18 cellular contexts compared by ENCODE assay signal in genomic region chr10:121243899-121244241, GRCh38.
DNase-seq lines count a peak whose midpoint lies in the region; ATAC-seq and TF ChIP-seq lines count a peak whose summit lies in the region.
"Had no signal": no experiment of that assay in that cellular context is flagged by ENCODE, and none has a peak within 500 bp of the region (broad histone marks: within the 10 kb centered on the region; RNA-seq: fewer than 3 reads in every experiment).

No MANE protein-coding gene starts in this region.

- 44% methylated on average over 1 of the region's 1 CpG for WGBS in hepatocyte (ENCODE audit: low lambda C conversion rate, missing lambda C conversion rate)

- no peaks in the 10 kb centered on the region for H3K9me2 ChIP-seq in hepatocyte (replicated peaks; ENCODE audit: insufficient read depth)
- H3K9me2 ChIP-seq: SK-N-SH had no signal

- peaks cover 0 to 7% of the 10 kb centered on the region in 2 donors for H3K27me3 Mint-ChIP-seq in natural killer cell (ENCODE audit: low read depth in 2 of 2)

- intact Hi-C loops in A673 (cut with micrococcal nuclease; ENCODE audit: unreplicated experiment) (no loop called here), natural killer cell (cut with micrococcal nuclease) (no loop called here)

- H2AFZ ChIP-seq in hepatocyte = no peak overlapping the region

- H3K27me3 ChIP-seq in A673 (replicated peaks; ENCODE audit: insufficient read depth, low read depth, low read length, poor library complexity) (no peaks in the 10 kb centered on the region), hepatocyte (no peaks in the 10 kb centered on the region)
- H3K27me3 ChIP-seq in BLaER1 treated with 17β-estradiol and CSF1 and Interleukin-3, amounts not matched to agents 10 nM and 100 nM = no peaks in the 10 kb centered on the region
- H3K27me3 ChIP-seq: MG63 had no signal

- TF ChIP-seq CTCF in A673 (conservative IDR thresholded peaks at IDR 0.05; ENCODE audit: low read depth, low read length) = no peak
- no peak for TF ChIP-seq CTCF in hepatocyte (IDR thresholded peaks at IDR 0.05; ENCODE audit: poor library complexity)
- TF ChIP-seq CTCF in natural killer cell (IDR thresholded peaks at IDR 0.05) = no peak

- H3K4me1 Mint-ChIP-seq in natural killer cell = no peaks in the 10 kb centered on the region

- no peak overlapping the region for H3K4me3 Mint-ChIP-seq in natural killer cell

- H3K36me3 Mint-ChIP-seq in natural killer cell = no peaks in the 10 kb centered on the region

- H3K36me3 ChIP-seq in A673 (ENCODE audit: insufficient read depth, low read length, poor library complexity, severe bottlenecking) = no peaks in the 10 kb centered on the region
- H3K36me3 ChIP-seq in BLaER1 treated with 17β-estradiol and CSF1 and Interleukin-3, amounts not matched to agents 10 nM and 100 nM = no peaks in the 10 kb centered on the region
- H3K36me3 ChIP-seq in hepatocyte (replicated peaks; ENCODE audit: insufficient read depth, low read depth) = no peaks in the 10 kb centered on the region
- H3K36me3 ChIP-seq: MG63 had no signal

- H3K4me3 ChIP-seq in A673 (ENCODE audit: low read depth, low read length, poor library complexity, severe bottlenecking) (no peak overlapping the region), hepatocyte (no peak overlapping the region)
- no peak overlapping the region for H3K4me3 ChIP-seq in BLaER1 treated with 17β-estradiol and CSF1 and Interleukin-3, amounts not matched to agents 10 nM and 100 nM
- H3K4me3 ChIP-seq: MG63 had no signal

- POLR2A ChIA-PET in A673 (lab: Charles Lee; ENCODE audit: low non-redundant PET) = no interaction called here

- no peaks in the 10 kb centered on the region for H4K20me1 ChIP-seq in BLaER1 treated with 17β-estradiol and CSF1 and Interleukin-3, amounts not matched to agents 10 nM and 100 nM
- no peaks in the 10 kb centered on the region for H4K20me1 ChIP-seq in hepatocyte (ENCODE audit: insufficient read depth, poor library complexity, severe bottlenecking)

- CTCF ChIA-PET in A673 (lab: Charles Lee) = no interaction called here

- H3K27ac ChIP-seq in A673 (ENCODE audit: low read depth, low read length, poor library complexity, severe bottlenecking) (peak overlapping the region; percentile 35), hepatocyte (peak overlapping the region; percentile 73)
- peak overlapping the region in 3 of 11 experiments; percentile 46 to 66 (median 61); a peak in 6 of 22 replicates for H3K27ac ChIP-seq in BLaER1 treated with 17β-estradiol and CSF1 and Interleukin-3, amounts not matched to agents 10 nM and 100 nM

- no peak overlapping the region for H3K9ac ChIP-seq in BLaER1 treated with 17β-estradiol and CSF1 and Interleukin-3, amounts not matched to agents 10 nM and 100 nM
- H3K9ac ChIP-seq: SK-N-SH had no signal

- H3K4me2 ChIP-seq in BLaER1 treated with 17β-estradiol and CSF1 and Interleukin-3, amounts not matched to agents 10 nM and 100 nM = peak overlapping the region; percentile 1 to 86 (median 37); a peak in 16 of 22 replicates
- H3K4me2 ChIP-seq in hepatocyte = no peak overlapping the region
- H3K4me2 ChIP-seq: SK-N-SH had no signal

- H3K9me3 ChIP-seq in A673 (ENCODE audit: low read depth, low read length, poor library complexity, severe bottlenecking) (no peaks in the 10 kb centered on the region), hepatocyte (ENCODE audit: low read depth) (no peaks in the 10 kb centered on the region)
- H3K9me3 ChIP-seq in BLaER1 treated with 17β-estradiol and CSF1 and Interleukin-3, amounts not matched to agents 10 nM and 100 nM (replicated peaks in 1 of 11) = no peaks in the 10 kb centered on the region
- H3K9me3 ChIP-seq: MG63, SK-N-SH had no signal

- peak; percentile 5 for DNase-seq in A673 (ENCODE audit: low spot score)
- peak; percentile 15 for DNase-seq in NCI-H69 (lab: John Stamatoyannopoulos, UW)
- DNase-seq in hepatocyte (ENCODE audit: low spot score) = no peak
- DNase-seq in activated T-cell treated with anti-CD3 and anti-CD28 coated beads for 4 hours = no peak
- no peak for DNase-seq in natural killer cell
- DNase-seq: ACHN, COR-L47, DMS79 treated with DMSO at 0.1 percent for 48 hours, Karpas-422, MG63, NCI-H1048, NCI-H1436 treated with DMSO at 0.1 percent for 48 hours, NCI-H2029, NCI-H510A, SHP77, SK-N-SH had no signal

- no TSS peak for BruUV-seq in A673 (replicated peaks; lab: Mats Ljungman, UMichigan)

- ATAC-seq in natural killer cell (no peak), HG02884 (IDR thresholded peaks at IDR 0.05; ENCODE audit: unreplicated experiment) (no peak)

- peaks cover 0 to 4% of the 10 kb centered on the region in 2 donors for H3K9me3 Mint-ChIP-seq in natural killer cell

- H3K4me1 ChIP-seq in A673 (ENCODE audit: insufficient read depth, low read length, poor library complexity, severe bottlenecking) = peaks cover 26% of the 10 kb centered on the region
- H3K4me1 ChIP-seq in BLaER1 treated with 17β-estradiol and CSF1 and Interleukin-3, amounts not matched to agents 10 nM and 100 nM = peaks cover 33 to 72% (median 47%) of the 10 kb centered on the region in 10 experiments
- peaks cover 18% of the 10 kb centered on the region for H3K4me1 ChIP-seq in hepatocyte (ENCODE audit: insufficient read depth)

- no peaks in the 10 kb centered on the region for H3K79me2 ChIP-seq in hepatocyte

- H3K27ac Mint-ChIP-seq in natural killer cell = no peak overlapping the region

Comparison
In these comparisons a context has a peak if more than half of its experiments do, and no peak if none do; other contexts are left out.
1. DNase-seq: peak in A673 (single experiment) and NCI-H69 (single experiment); none in hepatocyte (single experiment), activated T-cell treated with anti-CD3 and anti-CD28 coated beads for 4 hours (single experiment) and natural killer cell (single experiment).